In the genomic region with DNA sequence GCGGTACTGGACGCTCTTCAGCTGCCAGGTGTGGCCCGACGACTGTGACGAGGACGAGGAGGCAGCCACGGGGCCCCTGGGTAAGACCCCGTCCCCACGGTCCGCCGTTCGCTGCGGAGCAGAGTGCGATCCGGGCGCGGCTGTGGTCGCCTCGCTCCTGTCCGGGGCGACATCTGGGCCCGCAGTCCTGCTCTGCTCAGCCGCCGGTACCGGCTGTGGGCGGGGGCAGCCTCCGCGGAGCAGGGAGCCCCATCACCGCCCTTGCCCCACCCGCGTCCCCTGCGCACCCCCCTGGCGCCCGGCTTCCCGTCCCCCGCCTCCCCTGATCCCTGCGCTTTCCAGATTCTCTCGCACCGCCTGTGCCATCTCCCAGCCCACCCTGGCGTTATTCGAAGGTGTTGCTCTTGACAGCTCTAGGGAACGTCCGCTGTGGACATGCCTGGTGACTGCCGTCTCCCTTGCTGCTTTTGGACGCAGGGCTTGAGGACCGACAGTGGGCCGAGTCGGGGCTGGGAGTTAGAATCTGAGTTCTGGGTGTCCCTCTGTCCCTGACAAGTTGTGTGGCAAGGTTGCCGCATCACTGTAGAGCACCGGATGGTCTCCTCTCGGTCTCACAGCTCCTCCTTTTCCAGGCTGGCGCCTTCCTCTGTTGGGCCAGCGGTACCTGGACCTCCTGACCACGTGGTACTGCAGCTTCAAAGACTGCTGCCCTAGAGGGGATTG, we compare ENCODE assay signal across 8 cellular contexts. TPM values are rescaled to one million over a fixed set of nuclear protein-coding genes. Genes with fewer than 3 reads are reported as not detected.
DNase-seq lines count a peak whose midpoint lies in the region; TF ChIP-seq lines count a peak whose summit lies in the region.

No MANE protein-coding gene starts in this region.

- H3K36me3 ChIP-seq in MG63 (peaks cover 33% of the 10 kb centered on the region), muscle layer of colon (ENCODE audit: insufficient read depth, low read length) (peaks cover 22% of the 10 kb centered on the region)

- DNase-seq in DMS79 treated with DMSO at 0.1 percent for 48 hours (lab: John Stamatoyannopoulos, UW) = peak; percentile 12
- DNase-seq in DMS79 (lab: John Stamatoyannopoulos, UW) = no peak
- peak; percentile 61 for DNase-seq in HEK293T (ENCODE audit: extremely low spot score)
- peak; percentile 58 for DNase-seq in MG63
- peak; percentile 8 to 9 for DNase-seq in activated CD4-positive, alpha-beta T cell treated with anti-CD3 and anti-CD28 coated beads, Interleukin-2, amount 50 U/mL, for 4 hours
- peak; percentile 47 for DNase-seq in endothelial cell (ENCODE audit: low spot score)
- DNase-seq in substantia nigra (lab: John Stamatoyannopoulos, UW) = peak in 15 of 49 donors; percentile 4 to 73 (median 33)

- peaks cover 17% of the 10 kb centered on the region for H3K4me1 ChIP-seq in muscle layer of colon (ENCODE audit: insufficient read depth, low read length)

- H3K27me3 ChIP-seq in MG63 (no peaks in the 10 kb centered on the region), muscle layer of colon (ENCODE audit: control insufficient read depth in 1 of 2, insufficient read depth in 2 of 2, low read length in 2 of 2) (no peaks in the 10 kb centered on the region)

- H3K9ac ChIP-seq in muscle layer of colon (ENCODE audit: low read length) = peak overlapping the region; percentile 70

- H3K4me3 ChIP-seq in MG63 (peak overlapping the region; percentile 82), muscle layer of colon (ENCODE audit: low read depth in 1 of 2, low read length in 2 of 2) (peak overlapping the region; percentile 67 to 93)

- H3K36me3 Mint-ChIP-seq in endothelial cell (ENCODE audit: low read depth, unreplicated experiment) = peaks cover 3% of the 10 kb centered on the region

- H3K4me3 Mint-ChIP-seq in endothelial cell (ENCODE audit: unreplicated experiment) = peak overlapping the region; percentile 95

- H3K9me3 ChIP-seq in MG63 = no peaks in the 10 kb centered on the region
- no peaks in the 10 kb centered on the region for H3K9me3 ChIP-seq in muscle layer of colon (ENCODE audit: low read length)

- H3K4me1 Mint-ChIP-seq in endothelial cell (ENCODE audit: unreplicated experiment) = peaks cover 15% of the 10 kb centered on the region

- POLR2A ChIA-PET in HEK293T (lab: Yijun Ruan, JAX) = interaction anchor here (1.1 to 1.5 kb wide), 6 partner anchors 8 to 283 kb away, joined by 3 to 5 read pairs (median 3); a partner anchor contains a TSS

- H3K27ac ChIP-seq in muscle layer of colon (ENCODE audit: low read depth, low read length) = peak overlapping the region; percentile 91
- H3K27ac ChIP-seq in substantia nigra (ENCODE audit: low read depth, low read length, poor library complexity, severe bottlenecking) = peak overlapping the region; percentile 66

- CTCF ChIA-PET in HEK293T (lab: Yijun Ruan, JAX) = interaction anchor here (0.6 kb wide), 2 partner anchors 14 to 107 kb away, joined by 3 to 4 read pairs; no protein-coding TSS in a partner anchor

- H3K27me3 Mint-ChIP-seq in endothelial cell (ENCODE audit: unreplicated experiment) = peaks cover 6% of the 10 kb centered on the region

- no peaks in the 10 kb centered on the region for H3K9me3 Mint-ChIP-seq in endothelial cell (ENCODE audit: unreplicated experiment)

- TF ChIP-seq CTCF in endothelial cell (IDR thresholded peaks at IDR 0.05; ENCODE audit: unreplicated experiment) = no peak

- peak overlapping the region; percentile 78 for H3K27ac Mint-ChIP-seq in endothelial cell (ENCODE audit: unreplicated experiment)

TF ChIP-seq in HEK293T, 16 proteins besides CTCF, POLR2A, EP300 and RAD21:
- TF ChIP-seq L3MBTL2 (conservative IDR thresholded peaks at IDR 0.05) (peak; percentile 51), ZNF384 (IDR thresholded peaks at IDR 0.05) (no peak), BHLHE40 (IDR thresholded peaks at IDR 0.05; ENCODE audit: borderline replicate concordance) (no peak)
TF ChIP-seq in HEK293T: peak in this region for 1.

RNA-seq across cellular contexts. Expression of a gene that starts 0.6 kb away (rescaled TPM):
- total RNA-seq in MG63 (2014; rRNA removed; shearing (Covaris generic); ENCODE audit: low replicate concordance) = 56.3 and 102 TPM in 2 replicates
- 15.2 TPM for total RNA-seq in endothelial cell (ENCODE audit: unreplicated experiment)

RNA-seq across cellular contexts. Expression of a gene that starts 56.8 kb away (rescaled TPM):
- total RNA-seq in MG63 (2014; rRNA removed; shearing (Covaris generic); ENCODE audit: low replicate concordance) = 29.6 and 33.2 TPM in 2 replicates
- total RNA-seq in endothelial cell (ENCODE audit: unreplicated experiment) = 31.4 TPM
